Comparison of ENCODE assay signal across 8 cellular contexts in the genomic region with DNA sequence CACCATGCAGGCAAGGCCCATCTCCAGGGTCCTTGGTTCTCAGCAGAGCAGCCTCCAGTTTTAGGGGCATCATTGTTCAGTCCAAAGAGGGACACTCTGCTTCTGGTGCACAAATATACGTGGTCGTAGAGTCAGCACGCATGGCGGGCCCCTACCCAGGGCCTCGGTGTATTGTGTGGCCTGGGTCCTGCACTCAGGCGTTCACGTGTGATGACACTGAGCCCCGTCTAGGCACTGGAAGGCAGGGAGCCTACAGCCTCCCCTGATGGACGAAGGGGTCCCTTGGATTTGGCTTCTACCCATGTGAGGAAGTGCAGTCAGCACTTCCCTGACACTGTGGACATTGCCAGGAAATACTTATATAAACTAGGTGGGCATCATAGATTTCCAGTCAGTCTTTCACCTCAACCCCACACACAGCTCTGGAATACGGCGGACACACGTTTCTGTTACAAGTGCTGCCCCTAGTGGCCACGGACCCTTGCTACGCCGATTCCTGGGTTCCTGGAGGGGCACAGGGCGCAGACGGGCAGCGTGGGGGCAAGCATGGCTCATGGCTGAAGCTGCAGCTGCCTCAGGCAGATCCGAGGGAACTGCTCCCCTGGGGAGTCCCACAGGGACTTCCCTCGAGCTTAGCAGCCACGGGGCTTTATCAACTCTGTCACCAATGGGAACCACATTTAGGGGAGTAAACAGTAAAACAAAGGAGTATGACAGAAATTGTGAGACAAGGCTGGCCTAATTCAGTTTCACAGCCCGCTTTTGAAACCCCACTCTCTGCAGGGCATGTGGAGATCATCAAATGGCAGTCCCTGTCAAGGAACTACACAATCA. TPM values are rescaled to one million over a fixed set of nuclear protein-coding genes. Genes with fewer than 3 reads are reported as not detected.
A peak's percentile ranks its signal among the peaks of the same experiment; 100 is the strongest.
DNase-seq lines count a peak whose midpoint lies in the region; ATAC-seq and TF ChIP-seq lines count a peak whose summit lies in the region.

No MANE protein-coding gene starts in this region.

- no peaks in the 10 kb centered on the region for H3K4me1 Mint-ChIP-seq in activated naive CD4-positive, alpha-beta T cell treated with anti-CD3 and anti-CD28 coated beads for 36 hours (ENCODE audit: low read depth)

- H3K4me3 ChIP-seq in AG09309 (ENCODE audit: control insufficient read depth, low read depth, low read length) (no peak overlapping the region), foreskin fibroblast (ENCODE audit: low read depth in 1 of 2, low read length in 2 of 2) (no peak overlapping the region)

- CTCF ChIA-PET in activated naive CD4-positive, alpha-beta T cell treated with anti-CD3 and anti-CD28 coated beads for 36 hours (lab: Charles Lee) = interaction anchor here (0.8 to 2.4 kb wide), 3 partner anchors 10 to 39 kb away, joined by 3 to 12 read pairs (median 9); partner anchors contain the start of gene TYSND1

- peaks cover 2% of the 10 kb centered on the region for H3K36me3 Mint-ChIP-seq in activated naive CD4-positive, alpha-beta T cell treated with anti-CD3 and anti-CD28 coated beads for 36 hours (ENCODE audit: low read depth)

- H3K27me3 Mint-ChIP-seq in activated naive CD4-positive, alpha-beta T cell treated with anti-CD3 and anti-CD28 coated beads for 36 hours (ENCODE audit: low read depth) = no peaks in the 10 kb centered on the region

- TF ChIP-seq CTCF in AG09309 (IDR thresholded peaks at IDR 0.05; ENCODE audit: control insufficient read depth, insufficient read depth, low read depth, low read length, missing control alignments) (peak; percentile 42), foreskin fibroblast (IDR thresholded peaks at IDR 0.05; ENCODE audit: low read depth, low read length) (peak; percentile 38)

- no peak overlapping the region for H3K4me3 Mint-ChIP-seq in activated naive CD4-positive, alpha-beta T cell treated with anti-CD3 and anti-CD28 coated beads for 36 hours

- H3K9me3 Mint-ChIP-seq in activated naive CD4-positive, alpha-beta T cell treated with anti-CD3 and anti-CD28 coated beads for 36 hours = no peaks in the 10 kb centered on the region

- intact Hi-C loops in activated naive CD4-positive, alpha-beta T cell treated with anti-CD3 and anti-CD28 coated beads for 36 hours (cut with micrococcal nuclease) = no loop called here

- H3K27ac Mint-ChIP-seq in activated naive CD4-positive, alpha-beta T cell treated with anti-CD3 and anti-CD28 coated beads for 36 hours = no peak overlapping the region

- DNase-seq in AG09309 (ENCODE audit: low read depth) (no peak), NCI-H82 (lab: John Stamatoyannopoulos, UW) (peak; percentile 53), foreskin fibroblast (no peak), 8988T (no peak), GDM1 (lab: John Stamatoyannopoulos, UW) (no peak), SKM-1 treated with dmso at 0.1 percent for 144 hours (lab: John Stamatoyannopoulos, UW; ENCODE audit: unreplicated experiment) (no peak)
- DNase-seq in activated naive CD4-positive, alpha-beta T cell treated with anti-CD3 and anti-CD28 coated beads for 36 hours = no peak

- peak; percentile 52 for ATAC-seq in GM18873 (IDR thresholded peaks at IDR 0.05; ENCODE audit: low FRiP score, unreplicated experiment)

RNA-seq across cellular contexts. Expression of gene AIFM2, which starts 25.4 kb away (rescaled TPM):
- 1 to 10 TPM; 3.0 to 3.3 TPM for total RNA-seq in activated naive CD4-positive, alpha-beta T cell treated with anti-CD3 and anti-CD28 coated beads for 36 hours

RNA-seq across cellular contexts. Expression of gene TYSND1, which starts 39.3 kb away (rescaled TPM):
- 10 to 100 TPM; 12.5 to 13.0 TPM for total RNA-seq in activated naive CD4-positive, alpha-beta T cell treated with anti-CD3 and anti-CD28 coated beads for 36 hours

RNA-seq across cellular contexts. Expression of gene MACROH2A2, which starts 54.5 kb away (rescaled TPM):
- 1 to 10 TPM; 2.7 to 3.2 TPM for total RNA-seq in activated naive CD4-positive, alpha-beta T cell treated with anti-CD3 and anti-CD28 coated beads for 36 hours
